24 cellular contexts compared by ENCODE assay signal in genomic region chr6:16049178-16049577, GRCh38.
DNase-seq lines count a peak whose midpoint lies in the region; ATAC-seq and TF ChIP-seq lines count a peak whose summit lies in the region.
"Had no signal": no experiment of that assay in that cellular context is flagged by ENCODE, and none has a peak within 500 bp of the region (broad histone marks: within the 10 kb centered on the region; RNA-seq: fewer than 3 reads in every experiment).

No MANE protein-coding gene starts in this region.

- no peaks in the 10 kb centered on the region for H3K9me2 ChIP-seq in hepatocyte (replicated peaks; ENCODE audit: insufficient read depth)

- DNase-seq in GM12865 (ENCODE audit: low read depth) (peak; percentile 41), NCI-H226 (peak; percentile 41), epithelial cell of esophagus (ENCODE audit: low read depth) (peak; percentile 22), retinal pigment epithelial cell (ENCODE audit: low read depth) (peak; percentile 13), HCEC 1CT (no peak), hepatocyte (ENCODE audit: low spot score) (no peak), NOMO-1 treated with dmso at 0.1 percent for 144 hours (lab: John Stamatoyannopoulos, UW; ENCODE audit: unreplicated experiment) (no peak)
- DNase-seq: activated CD4-positive, alpha-beta T cell treated with anti-CD3 and anti-CD28 coated beads for 4 hours; activated CD8-positive, alpha-beta memory T cell treated with anti-CD3 and anti-CD28 coated beads, Interleukin-2, amount 10 ng/mL, durations not matched to agents 7 days and 5 days; CD4-positive, alpha-beta T cell; DMS 273 treated with DMSO at 0.1 percent for 48 hours; head of caudate nucleus; HFFc6; IMR-90; MG63; NCI-H1436; NCI-H510A; NK-92 treated with Interleukin-12 subunit alpha and Interleukin-12 subunit beta, amount 100 ng/mL, for 24 hours; Peyer's patch; posterior cingulate gyrus; T-helper 17 cell; thyroid gland had no signal

- no peaks in the 10 kb centered on the region for H4K20me1 ChIP-seq in hepatocyte (ENCODE audit: insufficient read depth, poor library complexity, severe bottlenecking)

- no peak overlapping the region for H3K4me2 ChIP-seq in hepatocyte

- H3K9me3 ChIP-seq in hepatocyte (ENCODE audit: low read depth) = no peaks in the 10 kb centered on the region
- H3K9me3 ChIP-seq: MG63, Peyer's patch, SJSA1, thyroid gland had no signal

- no peaks in the 10 kb centered on the region for H3K79me2 ChIP-seq in hepatocyte

- H3K4me1 ChIP-seq in hepatocyte (ENCODE audit: insufficient read depth) = no peaks in the 10 kb centered on the region
- H3K4me1 ChIP-seq: Peyer's patch, SJSA1, thyroid gland had no signal

- H3K27ac ChIP-seq in hepatocyte = no peak overlapping the region
- H3K27ac ChIP-seq: Peyer's patch, SJSA1, thyroid gland had no signal

- no peaks in the 10 kb centered on the region for H3K27me3 ChIP-seq in hepatocyte
- H3K27me3 ChIP-seq: MG63, Peyer's patch, SJSA1, thyroid gland had no signal

- no peak overlapping the region for H3K4me3 ChIP-seq in GM12865 (ENCODE audit: low read depth, low read length)
- H3K4me3 ChIP-seq in epithelial cell of esophagus (ENCODE audit: low read length) = no peak overlapping the region
- H3K4me3 ChIP-seq in retinal pigment epithelial cell (ENCODE audit: low read length) = no peak overlapping the region
- H3K4me3 ChIP-seq in hepatocyte = no peak overlapping the region
- H3K4me3 ChIP-seq: MG63, Peyer's patch, SJSA1, thyroid gland had no signal

- no peak overlapping the region for H2AFZ ChIP-seq in hepatocyte

- ATAC-seq in HG03457 (IDR thresholded peaks at IDR 0.05; ENCODE audit: unreplicated experiment) = no peak
- ATAC-seq: activated CD8-positive, alpha-beta memory T cell treated with anti-CD3 and anti-CD28 coated beads, Interleukin-2, amount 10 ng/mL, durations not matched to agents 7 days and 5 days; T-helper 17 cell had no signal

- no peaks in the 10 kb centered on the region for H3K36me3 ChIP-seq in hepatocyte (replicated peaks; ENCODE audit: insufficient read depth, low read depth)
- H3K36me3 ChIP-seq: MG63, Peyer's patch, SJSA1, thyroid gland had no signal

- TF ChIP-seq CTCF in GM12865 (IDR thresholded peaks at IDR 0.05; ENCODE audit: insufficient read depth, low read depth, low read length, missing control alignments) (no peak), epithelial cell of esophagus (IDR thresholded peaks at IDR 0.05; ENCODE audit: insufficient read depth, low read depth, low read length, missing control alignments) (no peak), retinal pigment epithelial cell (conservative IDR thresholded peaks at IDR 0.05; ENCODE audit: low read depth, low read length) (no peak), hepatocyte (IDR thresholded peaks at IDR 0.05; ENCODE audit: poor library complexity) (no peak)

Comparison
In these comparisons a context has a peak if more than half of its experiments do, and no peak if none do; other contexts are left out.
1. DNase-seq: peak in GM12865 (single experiment), NCI-H226 (single experiment), epithelial cell of esophagus (single experiment) and retinal pigment epithelial cell (single experiment); none in HCEC 1CT (single experiment), hepatocyte (single experiment) and NOMO-1 treated with dmso at 0.1 percent for 144 hours (single experiment).